8 cellular contexts compared by ENCODE assay signal in the genomic region with DNA sequence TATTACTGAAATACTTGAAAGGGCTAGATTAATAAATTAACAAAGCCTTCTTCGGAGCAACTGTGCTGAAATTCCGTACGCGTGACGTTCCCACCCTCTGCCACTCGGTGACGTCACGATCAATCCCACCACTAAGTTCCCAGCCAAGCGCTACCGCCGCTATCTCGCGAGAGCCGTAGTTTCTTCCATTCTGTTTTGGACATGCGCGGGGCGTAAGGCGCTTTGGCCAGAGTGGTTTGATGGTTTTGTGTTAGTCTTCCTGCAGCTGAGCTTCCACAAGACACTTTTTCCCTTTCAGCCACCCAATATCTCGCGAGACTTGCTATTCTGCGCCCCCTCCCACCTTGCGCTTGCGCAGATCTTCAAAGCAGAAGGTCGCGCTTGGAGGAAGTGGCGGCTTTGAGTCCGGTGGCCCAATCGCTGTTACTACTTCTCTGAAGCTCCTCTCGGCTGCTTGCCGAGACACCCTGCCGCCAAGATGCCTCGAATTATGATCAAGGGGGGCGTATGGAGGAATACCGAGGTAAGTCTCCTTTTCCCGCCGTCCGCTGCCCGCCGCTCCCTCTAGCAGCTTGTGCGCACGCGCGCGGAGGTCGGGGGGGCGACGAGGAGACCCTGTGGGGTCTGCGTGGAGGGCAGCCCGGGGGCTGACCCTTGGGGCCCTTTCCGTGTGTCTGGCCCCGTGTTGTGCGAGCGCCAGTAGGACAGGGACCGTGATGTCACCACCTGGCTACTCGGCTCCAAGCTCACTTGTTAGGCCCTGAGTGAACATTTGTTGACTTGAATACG. TPM values are rescaled to one million over a fixed set of nuclear protein-coding genes. Genes with fewer than 3 reads are reported as not detected.
A peak's percentile ranks its signal among the peaks of the same experiment; 100 is the strongest.
DNase-seq lines count a peak whose midpoint lies in the region; ATAC-seq lines count a peak whose summit lies in the region.

Gene CDC5L (plus strand): TSS at position 361 of the 789 bp plus-strand sequence. CDS start 118 bp downstream, at position 479.

- H3K36me3 Mint-ChIP-seq in dendritic cell treated with granulocyte-macrophage colony-stimulating factor and Interleukin-4, amounts not matched to agents 40 ng/mL and 50 ng/mL, for 4 days (ENCODE audit: low read depth): peaks cover 37% of the 10 kb centered on the region

- peak within 1 kb of the TSS; percentile 69 to 88 (median 82) for H3K4me3 ChIP-seq in BLaER1 treated with 17β-estradiol and CSF1 and Interleukin-3, amounts not matched to agents 10 nM and 100 nM

- H3K9me3 Mint-ChIP-seq in dendritic cell treated with granulocyte-macrophage colony-stimulating factor and Interleukin-4, amounts not matched to agents 40 ng/mL and 50 ng/mL, for 4 days: no peaks in the 10 kb centered on the region

- intact Hi-C loops in dendritic cell treated with granulocyte-macrophage colony-stimulating factor and Interleukin-4, amounts not matched to agents 40 ng/mL and 50 ng/mL, for 4 days (cut with micrococcal nuclease): no loop called here

- H3K27me3 Mint-ChIP-seq in dendritic cell treated with granulocyte-macrophage colony-stimulating factor and Interleukin-4, amounts not matched to agents 40 ng/mL and 50 ng/mL, for 4 days: no peaks in the 10 kb centered on the region

- no peaks in the 10 kb centered on the region for H3K27me3 ChIP-seq in BLaER1 treated with 17β-estradiol and CSF1 and Interleukin-3, amounts not matched to agents 10 nM and 100 nM

- peaks cover 27 to 31% (median 30%) of the 10 kb centered on the region in 10 experiments for H3K4me1 ChIP-seq in BLaER1 treated with 17β-estradiol and CSF1 and Interleukin-3, amounts not matched to agents 10 nM and 100 nM

- H3K9ac ChIP-seq in BLaER1 treated with 17β-estradiol and CSF1 and Interleukin-3, amounts not matched to agents 10 nM and 100 nM: peak within 1 kb of the TSS; percentile 88 to 98 (median 96)

- peaks cover 33% of the 10 kb centered on the region for H3K4me1 Mint-ChIP-seq in dendritic cell treated with granulocyte-macrophage colony-stimulating factor and Interleukin-4, amounts not matched to agents 40 ng/mL and 50 ng/mL, for 4 days (ENCODE audit: low read depth)

- peaks cover 29 to 41% (median 38%) of the 10 kb centered on the region in 11 experiments; a peak in 21 of 22 replicates for H4K20me1 ChIP-seq in BLaER1 treated with 17β-estradiol and CSF1 and Interleukin-3, amounts not matched to agents 10 nM and 100 nM

- H3K9me3 ChIP-seq in BLaER1 treated with 17β-estradiol and CSF1 and Interleukin-3, amounts not matched to agents 10 nM and 100 nM (replicated peaks in 1 of 11): no peaks in the 10 kb centered on the region

- H3K4me2 ChIP-seq in BLaER1 treated with 17β-estradiol and CSF1 and Interleukin-3, amounts not matched to agents 10 nM and 100 nM: peak within 1 kb of the TSS; percentile 88 to 99 (median 94)

- H3K36me3 ChIP-seq in BLaER1 treated with 17β-estradiol and CSF1 and Interleukin-3, amounts not matched to agents 10 nM and 100 nM: peaks cover 22 to 36% (median 28%) of the 10 kb centered on the region in 11 experiments

- H3K27ac ChIP-seq in BLaER1 treated with 17β-estradiol and CSF1 and Interleukin-3, amounts not matched to agents 10 nM and 100 nM: peak within 1 kb of the TSS; percentile 89 to 98 (median 95)

- H3K4me3 Mint-ChIP-seq in dendritic cell treated with granulocyte-macrophage colony-stimulating factor and Interleukin-4, amounts not matched to agents 40 ng/mL and 50 ng/mL, for 4 days: peak within 1 kb of the TSS; percentile 91

- H3K27ac Mint-ChIP-seq in dendritic cell treated with granulocyte-macrophage colony-stimulating factor and Interleukin-4, amounts not matched to agents 40 ng/mL and 50 ng/mL, for 4 days: peak within 1 kb of the TSS; percentile 98

- DNase-seq in NCI-H748 treated with DMSO at 0.1 percent for 48 hours (lab: John Stamatoyannopoulos, UW) (peak; percentile 100), left lobe of liver (ENCODE audit: low spot score) (peak; percentile 93)
- peak; percentile 82 to 95 for DNase-seq in activated CD4-positive, alpha-beta T cell treated with anti-CD3 and anti-CD28 coated beads, Interleukin-2, amount 50 U/mL, for 24 hours (ENCODE audit: low read depth in 1 of 2, low spot score in 1 of 2)
- DNase-seq in stimulated activated CD4-positive, alpha-beta T cell treated with anti-CD3 and anti-CD28 coated beads, Interleukin-2, amount 100 ng/mL, for 4 hours (ENCODE audit: low read depth): peak; percentile 86

- ATAC-seq in GM19351 (IDR thresholded peaks at IDR 0.05; ENCODE audit: unreplicated experiment): peak; percentile 96
- ATAC-seq in HG03521 (IDR thresholded peaks at IDR 0.05; ENCODE audit: unreplicated experiment): peak; percentile 87
- ATAC-seq in left lobe of liver: peak; percentile 74

RNA-seq across cellular contexts. Expression of gene CDC5L, which starts in this region (rescaled TPM):
- 10.2 TPM for total RNA-seq in left lobe of liver

Comparison
In these comparisons a context has a peak if more than half of its experiments do, and no peak if none do; other contexts are left out.
1. Peak in every context shown above with its lines: DNase-seq, ATAC-seq, H3K4me3 ChIP-seq and H3K27ac ChIP-seq.